ENCODE assay signal across 8 cellular contexts in the genomic region with DNA sequence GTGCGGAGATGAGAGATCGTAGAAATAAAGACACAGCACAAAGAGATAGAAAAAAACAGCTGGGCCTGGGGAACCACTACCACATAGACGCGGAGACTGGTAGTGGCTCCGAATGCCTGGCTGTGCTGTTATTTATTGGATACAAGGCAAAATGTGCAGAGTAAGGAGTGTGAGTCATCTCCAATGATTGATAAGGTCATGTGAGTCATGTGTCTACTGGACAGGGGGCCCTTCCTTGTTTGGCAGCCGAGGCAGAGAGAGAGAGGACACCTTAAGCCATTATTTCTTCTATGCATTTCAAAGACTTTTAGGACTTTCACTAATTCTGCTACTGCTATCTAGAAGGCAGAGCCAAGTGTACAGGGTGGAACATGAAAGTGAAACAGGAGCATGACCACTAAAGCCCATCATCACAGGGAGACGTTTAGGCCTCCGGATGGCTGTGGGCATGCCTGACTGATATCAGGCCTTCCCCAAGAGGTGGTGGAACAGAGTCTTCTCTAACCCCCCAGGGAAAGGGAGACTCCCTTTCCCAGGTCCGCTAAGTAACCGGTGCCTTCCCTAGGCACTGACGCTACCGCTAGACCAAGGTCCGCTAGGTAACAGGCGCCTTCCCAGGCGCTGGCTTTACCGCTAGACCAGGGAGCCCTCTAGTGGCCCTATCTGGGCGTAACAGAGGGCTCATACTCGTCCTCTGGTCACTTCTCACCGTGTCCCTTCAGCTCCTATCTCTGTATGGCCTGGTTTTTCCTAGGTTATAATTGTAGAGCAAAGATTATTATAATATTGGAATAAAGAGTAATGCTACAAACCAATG.
A peak's percentile ranks its signal among the peaks of the same experiment; 100 is the strongest.
DNase-seq lines count a peak whose midpoint lies in the region; ATAC-seq and TF ChIP-seq lines count a peak whose summit lies in the region.

No MANE protein-coding gene starts in this region.

- peaks cover 4% of the 10 kb centered on the region for H3K9me3 ChIP-seq in WERI-Rb-1 (ENCODE audit: severe bottlenecking)

- no peak overlapping the region for H3K27ac ChIP-seq in WERI-Rb-1

- TF ChIP-seq CTCF in WERI-Rb-1 (IDR thresholded peaks at IDR 0.05; ENCODE audit: low read depth, low read length) = peak; percentile 87

- no peaks in the 10 kb centered on the region for H3K36me3 ChIP-seq in WERI-Rb-1

- DNase-seq in DMS53 (lab: John Stamatoyannopoulos, UW) (peak; percentile 86), WERI-Rb-1 (peak; percentile 84), left lobe of liver (ENCODE audit: low spot score) (no peak), NCI-H128 (lab: John Stamatoyannopoulos, UW; ENCODE audit: unreplicated experiment) (no peak)

- no peaks in the 10 kb centered on the region for H3K27me3 ChIP-seq in WERI-Rb-1 (ENCODE audit: insufficient read depth, low read depth, severe bottlenecking)

- peak overlapping the region; percentile 24 for H3K4me3 ChIP-seq in WERI-Rb-1 (ENCODE audit: low read depth, low read length)

- ATAC-seq in HG02885 (IDR thresholded peaks at IDR 0.05; ENCODE audit: poor library complexity, unreplicated experiment) (peak; percentile 42), left lobe of liver (peak; percentile 66), GM21786 (IDR thresholded peaks at IDR 0.05; ENCODE audit: unreplicated experiment) (no peak), HG02571 (IDR thresholded peaks at IDR 0.05; ENCODE audit: unreplicated experiment) (no peak), HG03457 (IDR thresholded peaks at IDR 0.05; ENCODE audit: unreplicated experiment) (no peak)

Comparison
In these comparisons a context has a peak if more than half of its experiments do, and no peak if none do; other contexts are left out.
1. DNase-seq: peak in DMS53 (single experiment) and WERI-Rb-1 (single experiment); none in left lobe of liver (single experiment) and NCI-H128 (single experiment).
2. ATAC-seq: peak in HG02885 (single experiment) and left lobe of liver (single experiment); none in GM21786 (single experiment), HG02571 (single experiment) and HG03457 (single experiment).